In the genomic region with DNA sequence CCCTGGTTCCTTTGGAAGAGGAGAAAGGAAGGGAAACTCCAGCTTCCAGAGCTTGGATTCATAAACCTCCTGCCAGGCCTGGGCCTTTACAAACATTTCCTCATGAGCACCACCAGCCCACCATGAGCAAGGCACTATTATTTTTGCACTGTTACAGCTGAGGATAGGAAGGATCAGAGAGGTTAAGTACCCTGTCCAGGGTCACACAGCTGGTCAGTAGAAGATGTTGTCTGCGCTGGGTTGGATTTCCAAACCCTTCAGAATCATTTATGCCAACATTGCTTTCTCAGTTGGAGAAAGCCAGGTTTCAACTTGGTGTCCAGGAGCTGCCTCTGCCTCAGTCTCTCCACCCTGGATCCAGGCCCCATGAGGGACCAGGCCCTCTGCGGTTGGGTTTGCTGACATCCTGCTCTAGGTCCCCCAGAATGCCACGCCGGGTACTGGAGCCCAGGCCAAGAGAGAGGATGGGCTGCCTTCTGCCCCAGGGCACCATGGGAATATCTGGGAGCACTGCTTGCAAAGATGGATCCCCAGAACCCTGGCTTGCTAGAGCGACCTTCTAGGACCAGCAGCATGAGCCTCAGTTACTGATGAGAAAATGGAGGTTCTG, we compare ENCODE assay signal across 1 cellular context.
TF ChIP-seq lines count a peak whose summit lies in the region.

No MANE protein-coding gene starts in this region.

TF ChIP-seq in H1, 55 proteins besides CTCF, POLR2A, EP300 and RAD21:
- TF ChIP-seq TBP (IDR thresholded peaks at IDR 0.05; ENCODE audit: low read depth, low read length) (no peak), KDM1A (IDR thresholded peaks at IDR 0.05; ENCODE audit: borderline replicate concordance, low read length) (peak; percentile 74; the same call in 1 of the 2 replicates), EGR1 (IDR thresholded peaks at IDR 0.05; ENCODE audit: borderline replicate concordance, low read depth, low read length) (no peak), NANOG (IDR thresholded peaks at IDR 0.05; ENCODE audit: insufficient read depth, low read depth, low read length, poor library complexity, severe bottlenecking) (no peak)
- TF ChIP-seq, protein P1, sequence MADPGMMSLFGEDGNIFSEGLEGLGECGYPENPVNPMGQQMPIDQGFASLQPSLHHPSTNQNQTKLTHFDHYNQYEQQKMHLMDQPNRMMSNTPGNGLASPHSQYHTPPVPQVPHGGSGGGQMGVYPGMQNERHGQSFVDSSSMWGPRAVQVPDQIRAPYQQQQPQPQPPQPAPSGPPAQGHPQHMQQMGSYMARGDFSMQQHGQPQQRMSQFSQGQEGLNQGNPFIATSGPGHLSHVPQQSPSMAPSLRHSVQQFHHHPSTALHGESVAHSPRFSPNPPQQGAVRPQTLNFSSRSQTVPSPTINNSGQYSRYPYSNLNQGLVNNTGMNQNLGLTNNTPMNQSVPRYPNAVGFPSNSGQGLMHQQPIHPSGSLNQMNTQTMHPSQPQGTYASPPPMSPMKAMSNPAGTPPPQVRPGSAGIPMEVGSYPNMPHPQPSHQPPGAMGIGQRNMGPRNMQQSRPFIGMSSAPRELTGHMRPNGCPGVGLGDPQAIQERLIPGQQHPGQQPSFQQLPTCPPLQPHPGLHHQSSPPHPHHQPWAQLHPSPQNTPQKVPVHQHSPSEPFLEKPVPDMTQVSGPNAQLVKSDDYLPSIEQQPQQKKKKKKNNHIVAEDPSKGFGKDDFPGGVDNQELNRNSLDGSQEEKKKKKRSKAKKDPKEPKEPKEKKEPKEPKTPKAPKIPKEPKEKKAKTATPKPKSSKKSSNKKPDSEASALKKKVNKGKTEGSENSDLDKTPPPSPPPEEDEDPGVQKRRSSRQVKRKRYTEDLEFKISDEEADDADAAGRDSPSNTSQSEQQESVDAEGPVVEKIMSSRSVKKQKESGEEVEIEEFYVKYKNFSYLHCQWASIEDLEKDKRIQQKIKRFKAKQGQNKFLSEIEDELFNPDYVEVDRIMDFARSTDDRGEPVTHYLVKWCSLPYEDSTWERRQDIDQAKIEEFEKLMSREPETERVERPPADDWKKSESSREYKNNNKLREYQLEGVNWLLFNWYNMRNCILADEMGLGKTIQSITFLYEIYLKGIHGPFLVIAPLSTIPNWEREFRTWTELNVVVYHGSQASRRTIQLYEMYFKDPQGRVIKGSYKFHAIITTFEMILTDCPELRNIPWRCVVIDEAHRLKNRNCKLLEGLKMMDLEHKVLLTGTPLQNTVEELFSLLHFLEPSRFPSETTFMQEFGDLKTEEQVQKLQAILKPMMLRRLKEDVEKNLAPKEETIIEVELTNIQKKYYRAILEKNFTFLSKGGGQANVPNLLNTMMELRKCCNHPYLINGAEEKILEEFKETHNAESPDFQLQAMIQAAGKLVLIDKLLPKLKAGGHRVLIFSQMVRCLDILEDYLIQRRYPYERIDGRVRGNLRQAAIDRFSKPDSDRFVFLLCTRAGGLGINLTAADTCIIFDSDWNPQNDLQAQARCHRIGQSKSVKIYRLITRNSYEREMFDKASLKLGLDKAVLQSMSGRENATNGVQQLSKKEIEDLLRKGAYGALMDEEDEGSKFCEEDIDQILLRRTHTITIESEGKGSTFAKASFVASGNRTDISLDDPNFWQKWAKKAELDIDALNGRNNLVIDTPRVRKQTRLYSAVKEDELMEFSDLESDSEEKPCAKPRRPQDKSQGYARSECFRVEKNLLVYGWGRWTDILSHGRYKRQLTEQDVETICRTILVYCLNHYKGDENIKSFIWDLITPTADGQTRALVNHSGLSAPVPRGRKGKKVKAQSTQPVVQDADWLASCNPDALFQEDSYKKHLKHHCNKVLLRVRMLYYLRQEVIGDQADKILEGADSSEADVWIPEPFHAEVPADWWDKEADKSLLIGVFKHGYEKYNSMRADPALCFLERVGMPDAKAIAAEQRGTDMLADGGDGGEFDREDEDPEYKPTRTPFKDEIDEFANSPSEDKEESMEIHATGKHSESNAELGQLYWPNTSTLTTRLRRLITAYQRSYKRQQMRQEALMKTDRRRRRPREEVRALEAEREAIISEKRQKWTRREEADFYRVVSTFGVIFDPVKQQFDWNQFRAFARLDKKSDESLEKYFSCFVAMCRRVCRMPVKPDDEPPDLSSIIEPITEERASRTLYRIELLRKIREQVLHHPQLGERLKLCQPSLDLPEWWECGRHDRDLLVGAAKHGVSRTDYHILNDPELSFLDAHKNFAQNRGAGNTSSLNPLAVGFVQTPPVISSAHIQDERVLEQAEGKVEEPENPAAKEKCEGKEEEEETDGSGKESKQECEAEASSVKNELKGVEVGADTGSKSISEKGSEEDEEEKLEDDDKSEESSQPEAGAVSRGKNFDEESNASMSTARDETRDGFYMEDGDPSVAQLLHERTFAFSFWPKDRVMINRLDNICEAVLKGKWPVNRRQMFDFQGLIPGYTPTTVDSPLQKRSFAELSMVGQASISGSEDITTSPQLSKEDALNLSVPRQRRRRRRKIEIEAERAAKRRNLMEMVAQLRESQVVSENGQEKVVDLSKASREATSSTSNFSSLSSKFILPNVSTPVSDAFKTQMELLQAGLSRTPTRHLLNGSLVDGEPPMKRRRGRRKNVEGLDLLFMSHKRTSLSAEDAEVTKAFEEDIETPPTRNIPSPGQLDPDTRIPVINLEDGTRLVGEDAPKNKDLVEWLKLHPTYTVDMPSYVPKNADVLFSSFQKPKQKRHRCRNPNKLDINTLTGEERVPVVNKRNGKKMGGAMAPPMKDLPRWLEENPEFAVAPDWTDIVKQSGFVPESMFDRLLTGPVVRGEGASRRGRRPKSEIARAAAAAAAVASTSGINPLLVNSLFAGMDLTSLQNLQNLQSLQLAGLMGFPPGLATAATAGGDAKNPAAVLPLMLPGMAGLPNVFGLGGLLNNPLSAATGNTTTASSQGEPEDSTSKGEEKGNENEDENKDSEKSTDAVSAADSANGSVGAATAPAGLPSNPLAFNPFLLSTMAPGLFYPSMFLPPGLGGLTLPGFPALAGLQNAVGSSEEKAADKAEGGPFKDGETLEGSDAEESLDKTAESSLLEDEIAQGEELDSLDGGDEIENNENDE (IDR thresholded peaks at IDR 0.05; ENCODE audit: insufficient replicate concordance, low read length) = no peak
